Comparison of ENCODE assay signal across 18 cellular contexts in the genomic region with DNA sequence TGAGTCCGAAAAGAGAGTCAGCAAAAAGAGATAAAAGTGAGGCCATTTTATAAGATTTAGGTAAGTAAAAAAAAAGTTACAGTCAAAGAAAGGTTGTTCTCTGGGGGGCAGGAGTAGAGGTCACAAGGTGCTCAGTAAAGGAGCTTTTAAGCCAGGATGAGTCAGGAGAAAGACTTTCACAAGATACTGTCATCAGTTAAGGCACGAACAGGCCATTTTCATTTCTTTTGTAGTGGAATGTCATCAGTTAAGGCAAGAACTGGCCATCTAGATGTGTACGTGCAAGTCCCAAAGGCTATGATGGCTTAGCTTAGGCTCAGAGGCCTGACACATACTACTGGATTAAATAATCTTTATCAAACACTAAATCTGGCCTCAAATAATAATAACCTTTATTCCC.
A peak's percentile ranks its signal among the peaks of the same experiment; 100 is the strongest.
DNase-seq lines count a peak whose midpoint lies in the region; FAIRE-seq and TF ChIP-seq lines count a peak whose summit lies in the region.
"Had no signal": no experiment of that assay in that cellular context is flagged by ENCODE, and none has a peak within 500 bp of the region (broad histone marks: within the 10 kb centered on the region; RNA-seq: fewer than 3 reads in every experiment).

No MANE protein-coding gene starts in this region.

- H3K9me3 ChIP-seq in keratinocyte (ENCODE audit: control insufficient read depth, low read depth, low read length) (no peaks in the 10 kb centered on the region), smooth muscle cell (replicated peaks; ENCODE audit: low read depth) (no peaks in the 10 kb centered on the region)
- H3K9me3 ChIP-seq: BLaER1 had no signal

- no peak for TF ChIP-seq CTCF in epithelial cell of esophagus (IDR thresholded peaks at IDR 0.05; ENCODE audit: insufficient read depth, low read depth, low read length, missing control alignments)
- no peak for TF ChIP-seq CTCF in keratinocyte (optimal IDR thresholded peaks at IDR 0.05 in 1 of 3, IDR thresholded peaks at IDR 0.05 in 1 of 3, conservative IDR thresholded peaks at IDR 0.05 in 1 of 3; ENCODE audit: extremely low read depth in 1 of 3, insufficient read depth in 2 of 3, low read length in 3 of 3)
- TF ChIP-seq CTCF in smooth muscle cell (IDR thresholded peaks at IDR 0.05; ENCODE audit: borderline replicate concordance, insufficient read depth, poor library complexity, severe bottlenecking): no peak
- TF ChIP-seq CTCF in mesothelial cell of epicardium (IDR thresholded peaks at IDR 0.05; ENCODE audit: unreplicated experiment): no peak

- H3K4me1 ChIP-seq in keratinocyte (ENCODE audit: control insufficient read depth, extremely low read depth, insufficient read depth, low read length) (peaks cover 8% of the 10 kb centered on the region), smooth muscle cell (ENCODE audit: low read depth) (no peaks in the 10 kb centered on the region)
- H3K4me1 ChIP-seq: BLaER1 had no signal

- FAIRE-seq in keratinocyte (lab: Jason Lieb, UNC): no peak
- FAIRE-seq: GM12878, GM18507 had no signal

- H3K4me1 Mint-ChIP-seq in mesothelial cell of epicardium: no peaks in the 10 kb centered on the region
- H3K4me1 Mint-ChIP-seq: CD8-positive, alpha-beta memory T cell; H9; IgD-negative memory B cell had no signal

- H3K9me1 ChIP-seq in keratinocyte (ENCODE audit: control insufficient read depth, extremely low read depth, insufficient read depth, low read length): no peaks in the 10 kb centered on the region

- H3K4me3 ChIP-seq in epithelial cell of esophagus (ENCODE audit: low read length) (no peak overlapping the region), keratinocyte (ENCODE audit: control insufficient read depth in 2 of 3, extremely low read depth in 1 of 3, insufficient read depth in 2 of 3, low read depth in 1 of 3, low read length in 3 of 3) (no peak overlapping the region), smooth muscle cell (no peak overlapping the region)
- H3K4me3 ChIP-seq: BLaER1, GM12878 had no signal

- WGBS in smooth muscle cell (ENCODE audit: low lambda C conversion rate): 45% methylated on average over 3 of the region's 3 CpGs

- no peaks in the 10 kb centered on the region for H3K27me3 Mint-ChIP-seq in mesothelial cell of epicardium (ENCODE audit: low read depth)
- H3K27me3 Mint-ChIP-seq: CD8-positive, alpha-beta memory T cell; IgD-negative memory B cell had no signal

- no peaks in the 10 kb centered on the region for H3K27me3 ChIP-seq in keratinocyte (ENCODE audit: control insufficient read depth, extremely low read depth, insufficient read depth, low read length)
- H3K27me3 ChIP-seq in smooth muscle cell (ENCODE audit: low read depth): no peaks in the 10 kb centered on the region
- H3K27me3 ChIP-seq: BLaER1 had no signal

- H4K20me1 ChIP-seq in keratinocyte (ENCODE audit: control insufficient read depth, extremely low read depth, insufficient read depth, low read length): no peaks in the 10 kb centered on the region
- H4K20me1 ChIP-seq in smooth muscle cell (ENCODE audit: low read depth): no peaks in the 10 kb centered on the region
- H4K20me1 ChIP-seq: BLaER1 had no signal

- H3K9ac ChIP-seq in keratinocyte (ENCODE audit: control insufficient read depth, extremely low read depth, insufficient read depth, low read length) (no peak overlapping the region), smooth muscle cell (ENCODE audit: low read depth) (peak overlapping the region; percentile 13)
- H3K9ac ChIP-seq: BLaER1 had no signal

- dilution Hi-C loops in keratinocyte (cut with MboI; ENCODE audit: extremely low pct_ligation_motif_present, low sequenced_read_pairs): no loop called here

- no peak overlapping the region for H3K27ac Mint-ChIP-seq in mesothelial cell of epicardium
- H3K27ac Mint-ChIP-seq: CD8-positive, alpha-beta memory T cell; H9; IgD-negative memory B cell had no signal

- H3K4me2 ChIP-seq in keratinocyte (ENCODE audit: control insufficient read depth, extremely low read depth, insufficient read depth, low read depth, low read length) (peak overlapping the region; percentile 49), smooth muscle cell (no peak overlapping the region)
- H3K4me2 ChIP-seq: BLaER1 had no signal

- no peaks in the 10 kb centered on the region for H3K79me2 ChIP-seq in keratinocyte (ENCODE audit: control insufficient read depth, insufficient read depth, low read length)
- H3K79me2 ChIP-seq in smooth muscle cell (ENCODE audit: low read depth): no peaks in the 10 kb centered on the region

- no peaks in the 10 kb centered on the region for H3F3A ChIP-seq in smooth muscle cell (ENCODE audit: low read depth)

- no peak overlapping the region for H3K4me3 Mint-ChIP-seq in mesothelial cell of epicardium
- H3K4me3 Mint-ChIP-seq: CD8-positive, alpha-beta memory T cell; H9; IgD-negative memory B cell had no signal

- DNase-seq in ELF-1 (ENCODE audit: low read depth, low spot score) (peak; percentile 7), epithelial cell of esophagus (ENCODE audit: low read depth) (peak; percentile 6), keratinocyte (ENCODE audit: low read depth, low spot score) (no peak), smooth muscle cell (lab: John Stamatoyannopoulos, UW; ENCODE audit: unreplicated experiment) (no peak), mesenteric fat pad (ENCODE audit: low spot score) (no peak), COLO668 (lab: John Stamatoyannopoulos, UW; ENCODE audit: unreplicated experiment) (no peak), mesothelial cell of epicardium (ENCODE audit: low spot score in 2 of 2, unreplicated experiment in 2 of 2) (no peak)
- DNase-seq: 8988T; AML-193; Calu3; CD8-positive, alpha-beta memory T cell; DMS 273 treated with DMSO at 0.1 percent for 48 hours; GOT3; H9 had no signal

- H3K36me3 Mint-ChIP-seq in mesothelial cell of epicardium: no peaks in the 10 kb centered on the region
- H3K36me3 Mint-ChIP-seq: CD8-positive, alpha-beta memory T cell; IgD-negative memory B cell had no signal

- peak overlapping the region; percentile 33 for H3K27ac ChIP-seq in keratinocyte (ENCODE audit: control insufficient read depth, insufficient read depth, low read length)
- peak overlapping the region; percentile 66 for H3K27ac ChIP-seq in smooth muscle cell (ENCODE audit: low read depth)
- H3K27ac ChIP-seq: BLaER1 had no signal

- H2AFZ ChIP-seq in keratinocyte (ENCODE audit: control insufficient read depth, low read length) (peak overlapping the region; percentile 65), smooth muscle cell (ENCODE audit: low read depth) (no peak overlapping the region)

- H3K36me3 ChIP-seq in keratinocyte (ENCODE audit: control insufficient read depth in 2 of 2, extremely low read depth in 1 of 2, insufficient read depth in 2 of 2, low read length in 2 of 2): no peaks in the 10 kb centered on the region
- H3K36me3 ChIP-seq in smooth muscle cell (ENCODE audit: low read depth): no peaks in the 10 kb centered on the region
- H3K36me3 ChIP-seq: BLaER1 had no signal

- no peaks in the 10 kb centered on the region for H3K9me3 Mint-ChIP-seq in mesothelial cell of epicardium
- H3K9me3 Mint-ChIP-seq: H9, IgD-negative memory B cell had no signal

Comparison
In these comparisons a context has a peak if more than half of its experiments do, and no peak if none do; other contexts are left out.
1. DNase-seq: peak in ELF-1 (single experiment) and epithelial cell of esophagus (single experiment); none in keratinocyte (single experiment), smooth muscle cell (single experiment), mesenteric fat pad (single experiment), COLO668 (single experiment) and mesothelial cell of epicardium (0 of 2).